ENCODE assay signal across 19 cellular contexts in the genomic region with DNA sequence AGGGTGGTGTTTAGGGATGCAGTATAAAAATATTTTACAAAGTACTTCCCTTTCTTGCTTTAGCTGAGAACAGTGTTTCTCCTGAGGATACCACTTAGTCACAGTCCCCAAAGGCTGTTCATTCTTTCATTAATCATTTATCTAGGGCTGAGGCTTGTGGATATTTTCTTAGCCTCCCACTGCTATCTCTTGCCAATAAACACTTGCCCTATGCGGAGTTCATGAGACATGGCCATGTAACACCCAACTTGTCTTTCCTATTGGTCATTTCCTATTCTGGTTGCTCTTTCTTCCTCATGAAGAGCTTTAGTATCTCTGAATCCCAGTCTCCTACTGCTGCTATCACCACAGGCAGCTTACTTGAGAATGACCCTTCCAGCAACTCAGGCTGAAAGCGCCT.
DNase-seq lines count a peak whose midpoint lies in the region; ATAC-seq, FAIRE-seq and TF ChIP-seq lines count a peak whose summit lies in the region.
"Had no signal": no experiment of that assay in that cellular context is flagged by ENCODE, and none has a peak within 500 bp of the region (broad histone marks: within the 10 kb centered on the region; RNA-seq: fewer than 3 reads in every experiment).

No MANE protein-coding gene starts in this region.

- no peaks in the 10 kb centered on the region for H3K9me3 Mint-ChIP-seq in activated CD4-positive, alpha-beta memory T cell treated with anti-CD3 and anti-CD28 coated beads, Interleukin-2, amount 10 ng/mL, durations not matched to agents 7 days and 5 days
- H3K9me3 Mint-ChIP-seq: activated CD4-positive, alpha-beta memory T cell treated with anti-CD3 and anti-CD28 coated beads for 36 hours; activated T-helper 2 cell treated with anti-CD3 and anti-CD28 coated beads, Interferon-gamma antibody, Interleukin-2, Interleukin-4, amounts not matched to agents 10 μg/mL and 5 μg/mL and 100 μg/mL, durations not matched to agents 14 hours and 24 hours and 36 hours had no signal

- in situ Hi-C loops in K562 (cut with MboI): no loop called here

- TF ChIP-seq CTCF in K562 (IDR thresholded peaks at IDR 0.05 in 2 of 3, conservative IDR thresholded peaks at IDR 0.05 in 1 of 3; ENCODE audit: insufficient read depth in 2 of 3, low read depth in 1 of 3, low read length in 3 of 3) (no peak), kidney epithelial cell (IDR thresholded peaks at IDR 0.05; ENCODE audit: insufficient read depth, low read length, poor library complexity, severe bottlenecking) (no peak)

- H3K36me3 ChIP-seq in K562 (ENCODE audit: control insufficient read depth, insufficient read depth, low read length) (no peaks in the 10 kb centered on the region), kidney epithelial cell (ENCODE audit: control insufficient read depth, insufficient read depth, low read length) (no peaks in the 10 kb centered on the region)
- H3K36me3 ChIP-seq: gastrocnemius medialis, SJSA1, tibial artery had no signal

- POLR2A ChIA-PET in K562 (lab: Yijun Ruan, JAX): interaction anchor here (0.8 to 0.9 kb wide), 2 partner anchors 13 to 16 kb away, joined by 3 read pairs; no protein-coding TSS in a partner anchor
- POLR2A ChIA-PET in activated CD4-positive, alpha-beta memory T cell treated with anti-CD3 and anti-CD28 coated beads, Interleukin-2, amount 10 ng/mL, durations not matched to agents 7 days and 5 days (lab: Charles Lee): no interaction called here

- peaks cover 0 to 4% of the 10 kb centered on the region in 2 experiments; a peak in 2 of 5 replicates for H3K4me1 ChIP-seq in K562 (replicated peaks in 1 of 2; ENCODE audit: control insufficient read depth in 2 of 2, insufficient read depth in 2 of 2, low read length in 2 of 2)
- H3K4me1 ChIP-seq: gastrocnemius medialis, SJSA1, tibial artery had no signal

- H3K4me3 ChIP-seq in K562 (no peak overlapping the region), kidney epithelial cell (ENCODE audit: low read depth, low read length) (no peak overlapping the region)
- H3K4me3 ChIP-seq: gastrocnemius medialis, SJSA1, tibial artery had no signal

- no peak for TF ChIP-seq EP300 in K562 (IDR thresholded peaks at IDR 0.05; ENCODE audit: low read length)

- 0 out of 2 replicates have a peak overlapping the region, but pooled peaks have one; percentile 26 for H2AFZ ChIP-seq in K562 (ENCODE audit: low read depth, low read length)

- 33% methylated on average over 2 of the region's 2 CpGs for WGBS in K562 (ENCODE audit: insufficient coverage, low coverage, missing lambda C conversion rate)

- peaks cover 22% of the 10 kb centered on the region for H3K27me3 Mint-ChIP-seq in activated CD4-positive, alpha-beta memory T cell treated with anti-CD3 and anti-CD28 coated beads, Interleukin-2, amount 10 ng/mL, durations not matched to agents 7 days and 5 days

- no peaks in the 10 kb centered on the region for H3K27me3 ChIP-seq in K562 (ENCODE audit: control insufficient read depth in 2 of 2, insufficient read depth in 2 of 2, low read length in 2 of 2)
- H3K27me3 ChIP-seq in kidney epithelial cell (ENCODE audit: control insufficient read depth, insufficient read depth, low read length): no peaks in the 10 kb centered on the region
- H3K27me3 ChIP-seq: gastrocnemius medialis, SJSA1, tibial artery had no signal

- no peak for FAIRE-seq in K562 (lab: Jason Lieb, UNC)
- FAIRE-seq: kidney had no signal

- no TSS peak for BruUV-seq in K562 (replicated peaks; lab: Mats Ljungman, UMichigan)

- H3K9me1 ChIP-seq in K562 (ENCODE audit: control insufficient read depth, insufficient read depth, low read length): no peaks in the 10 kb centered on the region

- no peaks in the 10 kb centered on the region for H3K9me3 ChIP-seq in K562 (replicated peaks; ENCODE audit: control insufficient read depth, insufficient read depth, low read depth, low read length)
- H3K9me3 ChIP-seq: gastrocnemius medialis, SJSA1, tibial artery had no signal

- no peaks in the 10 kb centered on the region for H4K20me1 ChIP-seq in K562 (replicated peaks; ENCODE audit: control insufficient read depth, insufficient read depth, low read length)

- no peak overlapping the region for H3K4me3 Mint-ChIP-seq in activated CD4-positive, alpha-beta memory T cell treated with anti-CD3 and anti-CD28 coated beads, Interleukin-2, amount 10 ng/mL, durations not matched to agents 7 days and 5 days
- H3K4me3 Mint-ChIP-seq: activated CD4-positive, alpha-beta memory T cell treated with anti-CD3 and anti-CD28 coated beads for 36 hours had no signal

- no peak overlapping the region for H3K4me2 ChIP-seq in K562 (ENCODE audit: insufficient read depth, low read length)

- TF ChIP-seq RAD21 in K562 (CRISPR knock-in tag; conservative IDR thresholded peaks at IDR 0.05 in 1 of 2, IDR thresholded peaks at IDR 0.05 in 1 of 2): no peak

- H3K4me1 Mint-ChIP-seq in activated CD4-positive, alpha-beta memory T cell treated with anti-CD3 and anti-CD28 coated beads, Interleukin-2, amount 10 ng/mL, durations not matched to agents 7 days and 5 days: no peaks in the 10 kb centered on the region

- peak; percentile 27; the same call in 2 of the 3 replicates for ATAC-seq in K562
- no peak for ATAC-seq in GM19395 (IDR thresholded peaks at IDR 0.05; ENCODE audit: unreplicated experiment)
- no peak for ATAC-seq in GM18519 (IDR thresholded peaks at IDR 0.05; ENCODE audit: low FRiP score, unreplicated experiment)
- ATAC-seq: gastrocnemius medialis had no signal

- no peak overlapping the region for H3K27ac Mint-ChIP-seq in activated CD4-positive, alpha-beta memory T cell treated with anti-CD3 and anti-CD28 coated beads, Interleukin-2, amount 10 ng/mL, durations not matched to agents 7 days and 5 days
- H3K27ac Mint-ChIP-seq: activated CD4-positive, alpha-beta memory T cell treated with anti-CD3 and anti-CD28 coated beads for 36 hours; activated T-helper 2 cell treated with anti-CD3 and anti-CD28 coated beads, Interferon-gamma antibody, Interleukin-2, Interleukin-4, amounts not matched to agents 10 μg/mL and 5 μg/mL and 100 μg/mL, durations not matched to agents 14 hours and 24 hours and 36 hours had no signal

- no peak overlapping the region for H3K27ac ChIP-seq in K562 (ENCODE audit: extremely low read depth, low read depth, low read length)
- H3K27ac ChIP-seq: gastrocnemius medialis, SJSA1, tibial artery had no signal

- DNase-seq in AG20443 (ENCODE audit: low spot score) (peak; percentile 24), HK-2 (ENCODE audit: unreplicated experiment) (peak; percentile 10), K562 (ENCODE audit: extremely low read depth in 1 of 4, low spot score in 3 of 4) (peak in 1 of 4 experiments; percentile 13), kidney epithelial cell (ENCODE audit: low read depth) (peak; percentile 78)
- DNase-seq in stimulated activated CD4-positive, alpha-beta T cell treated with anti-CD3 and anti-CD28 coated beads, Interleukin-4, amount 100 ng/mL, for 24 hours: no peak
- no peak for DNase-seq in activated CD4-positive, alpha-beta memory T cell treated with anti-CD3 and anti-CD28 coated beads, Interleukin-2, amount 10 ng/mL, durations not matched to agents 7 days and 5 days
- DNase-seq: activated CD4-positive, alpha-beta memory T cell treated with anti-CD3 and anti-CD28 coated beads for 36 hours; AML-193; DMS79; gastrocnemius medialis; kidney; NCI-H2081; posterior cingulate gyrus; stimulated activated CD8-positive, alpha-beta memory T cell treated with anti-CD3 and anti-CD28 coated beads, Interleukin-4, amount 100 ng/mL, for 48 hours; tibial artery had no signal

- no peaks in the 10 kb centered on the region for H3K79me2 ChIP-seq in K562 (ENCODE audit: control insufficient read depth, insufficient read depth, low read length)

- CTCF ChIA-PET in K562 (lab: Yijun Ruan, JAX; ENCODE audit: low intra/inter-chr PET ratio): no interaction called here
- CTCF ChIA-PET in activated CD4-positive, alpha-beta memory T cell treated with anti-CD3 and anti-CD28 coated beads, Interleukin-2, amount 10 ng/mL, durations not matched to agents 7 days and 5 days (lab: Charles Lee): no interaction called here

- H3K9ac ChIP-seq in K562 (ENCODE audit: insufficient read depth in 1 of 2, low read depth in 2 of 2, low read length in 2 of 2): no peak overlapping the region

- no peaks in the 10 kb centered on the region for H3K36me3 Mint-ChIP-seq in activated CD4-positive, alpha-beta memory T cell treated with anti-CD3 and anti-CD28 coated beads, Interleukin-2, amount 10 ng/mL, durations not matched to agents 7 days and 5 days (ENCODE audit: low read depth)
- H3K36me3 Mint-ChIP-seq: activated CD4-positive, alpha-beta memory T cell treated with anti-CD3 and anti-CD28 coated beads for 36 hours had no signal

- intact Hi-C loops in K562 (cut with micrococcal nuclease): no loop called here

- TF ChIP-seq POLR2A in K562 (conservative IDR thresholded peaks at IDR 0.05): no peak

TF ChIP-seq in K562, 482 proteins besides CTCF, POLR2A, EP300 and RAD21 (continues in another document):
- TF ChIP-seq, protein P1, sequence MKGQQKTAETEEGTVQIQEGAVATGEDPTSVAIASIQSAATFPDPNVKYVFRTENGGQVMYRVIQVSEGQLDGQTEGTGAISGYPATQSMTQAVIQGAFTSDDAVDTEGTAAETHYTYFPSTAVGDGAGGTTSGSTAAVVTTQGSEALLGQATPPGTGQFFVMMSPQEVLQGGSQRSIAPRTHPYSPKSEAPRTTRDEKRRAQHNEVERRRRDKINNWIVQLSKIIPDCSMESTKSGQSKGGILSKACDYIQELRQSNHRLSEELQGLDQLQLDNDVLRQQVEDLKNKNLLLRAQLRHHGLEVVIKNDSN (CRISPR knock-in tag; IDR thresholded peaks at IDR 0.05): no peak
- no peak for TF ChIP-seq PCBP1 (IDR thresholded peaks at IDR 0.05; ENCODE audit: low read depth, low read length, poor library complexity, severe bottlenecking)
- no peak for TF ChIP-seq ZNF766 (CRISPR knock-in tag; conservative IDR thresholded peaks at IDR 0.05)
- TF ChIP-seq HNRNPUL1 (IDR thresholded peaks at IDR 0.05; ENCODE audit: low read length): no peak
- TF ChIP-seq SMAD1 (IDR thresholded peaks at IDR 0.05; ENCODE audit: low read depth, low read length, partially characterized antibody): no peak
- no peak for TF ChIP-seq ATF6 (CRISPR knock-in tag; IDR thresholded peaks at IDR 0.05)
- no peak for TF ChIP-seq SRSF9 (IDR thresholded peaks at IDR 0.05; ENCODE audit: borderline replicate concordance, low read depth, low read length)

Comparison
In these comparisons a context has a peak if more than half of its experiments do, and no peak if none do; other contexts are left out.
1. DNase-seq: peak in AG20443 (single experiment), HK-2 (single experiment) and kidney epithelial cell (single experiment); none in stimulated activated CD4-positive, alpha-beta T cell treated with anti-CD3 and anti-CD28 coated beads, Interleukin-4, amount 100 ng/mL, for 24 hours (single experiment) and activated CD4-positive, alpha-beta memory T cell treated with anti-CD3 and anti-CD28 coated beads, Interleukin-2, amount 10 ng/mL, durations not matched to agents 7 days and 5 days (single experiment).